8 cellular contexts compared by ENCODE assay signal in genomic region chr4:176320976-176321361, GRCh38. TPM values are rescaled to one million over a fixed set of nuclear protein-coding genes. Genes with fewer than 3 reads are reported as not detected.
DNase-seq lines count a peak whose midpoint lies in the region; TF ChIP-seq lines count a peak whose summit lies in the region.

No MANE protein-coding gene starts in this region.

- H3K4me1 Mint-ChIP-seq in activated T-cell treated with anti-CD3 and anti-CD28 coated beads, Interleukin-2, amount 50 U/mL, for 24 hours (ENCODE audit: low read depth), result peaks cover 47% of the 10 kb centered on the region
- H3K4me1 Mint-ChIP-seq in activated T-helper 1 cell treated with anti-CD3 and anti-CD28 coated beads, Interleukin-12 subunit alpha, Interleukin-12 subunit beta, Interleukin-2, Interleukin-4 antibody, amounts not matched to agents 30 ng/mL and 10 ng/mL and 1 ng/mL, durations not matched to agents 14 hours and 24 hours and 36 hours (ENCODE audit: low read depth), result peaks cover 60% of the 10 kb centered on the region

- no peaks in the 10 kb centered on the region for H3K9me3 Mint-ChIP-seq in activated T-cell treated with anti-CD3 and anti-CD28 coated beads, Interleukin-2, amount 50 U/mL, for 24 hours
- H3K9me3 Mint-ChIP-seq in activated T-helper 1 cell treated with anti-CD3 and anti-CD28 coated beads, Interleukin-12 subunit alpha, Interleukin-12 subunit beta, Interleukin-2, Interleukin-4 antibody, amounts not matched to agents 30 ng/mL and 10 ng/mL and 1 ng/mL, durations not matched to agents 14 hours and 24 hours and 36 hours, result no peaks in the 10 kb centered on the region

- H3K27ac ChIP-seq in iPS-18a (ENCODE audit: low read length), result no peak overlapping the region
- peak overlapping the region; percentile 87 for H3K27ac ChIP-seq in substantia nigra (ENCODE audit: low read depth, low read length, poor library complexity, severe bottlenecking)

- peak overlapping the region; percentile 73 for H3K9ac ChIP-seq in iPS-18a (ENCODE audit: low read length)

- intact Hi-C loops in activated T-helper 1 cell treated with anti-CD3 and anti-CD28 coated beads, Interleukin-12 subunit alpha, Interleukin-12 subunit beta, Interleukin-2, Interleukin-4 antibody, amounts not matched to agents 30 ng/mL and 10 ng/mL and 1 ng/mL, durations not matched to agents 14 hours and 24 hours and 36 hours (cut with micrococcal nuclease), result loop anchor here (5.0 kb wide), 2 partner anchors 581 to 1964 kb away; no protein-coding TSS in a partner anchor

- no peaks in the 10 kb centered on the region for H3K27me3 Mint-ChIP-seq in activated T-cell treated with anti-CD3 and anti-CD28 coated beads, Interleukin-2, amount 50 U/mL, for 24 hours
- no peaks in the 10 kb centered on the region for H3K27me3 Mint-ChIP-seq in activated T-helper 1 cell treated with anti-CD3 and anti-CD28 coated beads, Interleukin-12 subunit alpha, Interleukin-12 subunit beta, Interleukin-2, Interleukin-4 antibody, amounts not matched to agents 30 ng/mL and 10 ng/mL and 1 ng/mL, durations not matched to agents 14 hours and 24 hours and 36 hours (ENCODE audit: insufficient read depth)

- peak overlapping the region; percentile 95 for H3K4me3 Mint-ChIP-seq in activated T-cell treated with anti-CD3 and anti-CD28 coated beads, Interleukin-2, amount 50 U/mL, for 24 hours
- peak overlapping the region; percentile 98 for H3K4me3 Mint-ChIP-seq in activated T-helper 1 cell treated with anti-CD3 and anti-CD28 coated beads, Interleukin-12 subunit alpha, Interleukin-12 subunit beta, Interleukin-2, Interleukin-4 antibody, amounts not matched to agents 30 ng/mL and 10 ng/mL and 1 ng/mL, durations not matched to agents 14 hours and 24 hours and 36 hours

- no peaks in the 10 kb centered on the region for H3K36me3 ChIP-seq in iPS-18a (ENCODE audit: control insufficient read depth, low read depth, low read length)

- H3K27me3 ChIP-seq in iPS-18a (ENCODE audit: control insufficient read depth, insufficient read depth, low read length), result no peaks in the 10 kb centered on the region

- H3K4me3 ChIP-seq in iPS-18a (ENCODE audit: low read length), result peak overlapping the region; percentile 69

- H3K4me1 ChIP-seq in iPS-18a (ENCODE audit: control insufficient read depth, low read depth, low read length), result peaks cover 14% of the 10 kb centered on the region

- no peak for TF ChIP-seq CTCF in GM13977 (IDR thresholded peaks at IDR 0.05; ENCODE audit: extremely low read depth, insufficient read depth, missing control alignments)

- H3K36me3 Mint-ChIP-seq in activated T-cell treated with anti-CD3 and anti-CD28 coated beads, Interleukin-2, amount 50 U/mL, for 24 hours (ENCODE audit: low read depth), result peaks cover 49% of the 10 kb centered on the region
- H3K36me3 Mint-ChIP-seq in activated T-helper 1 cell treated with anti-CD3 and anti-CD28 coated beads, Interleukin-12 subunit alpha, Interleukin-12 subunit beta, Interleukin-2, Interleukin-4 antibody, amounts not matched to agents 30 ng/mL and 10 ng/mL and 1 ng/mL, durations not matched to agents 14 hours and 24 hours and 36 hours (ENCODE audit: low read depth), result peaks cover 22% of the 10 kb centered on the region

- peak overlapping the region; percentile 96 for H3K27ac Mint-ChIP-seq in activated T-cell treated with anti-CD3 and anti-CD28 coated beads, Interleukin-2, amount 50 U/mL, for 24 hours
- H3K27ac Mint-ChIP-seq in activated T-helper 1 cell treated with anti-CD3 and anti-CD28 coated beads, Interleukin-12 subunit alpha, Interleukin-12 subunit beta, Interleukin-2, Interleukin-4 antibody, amounts not matched to agents 30 ng/mL and 10 ng/mL and 1 ng/mL, durations not matched to agents 14 hours and 24 hours and 36 hours, result peak overlapping the region; percentile 97

- H3K9me3 ChIP-seq in iPS-18a (ENCODE audit: control insufficient read depth, low read depth, low read length), result no peaks in the 10 kb centered on the region

- in situ Hi-C loops in GM13977 (cut with MboI; ENCODE audit: low pct_unique_long_range_greater_than_20kb, low sequenced_read_pairs, unreplicated experiment), result no loop called here

- DNase-seq in activated T-cell treated with anti-CD3 and anti-CD28 coated beads, Interleukin-2, amount 50 U/mL, for 24 hours, result no peak
- DNase-seq in activated T-cell treated with anti-CD3 and anti-CD28 coated beads, Interleukin-2, amount 50 U/mL, for 1 hour, result no peak
- DNase-seq in activated T-helper 1 cell treated with anti-CD3 and anti-CD28 coated beads, Interleukin-12 subunit alpha, Interleukin-12 subunit beta, Interleukin-2, Interleukin-4 antibody, amounts not matched to agents 30 ng/mL and 10 ng/mL and 1 ng/mL, durations not matched to agents 14 hours and 24 hours and 36 hours (ENCODE audit: low spot score), result no peak
- DNase-seq in substantia nigra (lab: John Stamatoyannopoulos, UW) (no peak), GM13977 (ENCODE audit: low spot score) (no peak), retina (no peak), NCI-H345 treated with DMSO at 0.1 percent for 48 hours (lab: John Stamatoyannopoulos, UW; ENCODE audit: unreplicated experiment) (no peak)

RNA-seq across cellular contexts. Expression of gene SPCS3, which starts 1.2 kb away (rescaled TPM):
- 197 and 203 TPM in 2 replicates for total RNA-seq in activated T-helper 1 cell treated with anti-CD3 and anti-CD28 coated beads, Interleukin-12 subunit alpha, Interleukin-12 subunit beta, Interleukin-2, Interleukin-4 antibody, amounts not matched to agents 30 ng/mL and 10 ng/mL and 1 ng/mL, durations not matched to agents 14 hours and 24 hours and 36 hours

RNA-seq across cellular contexts. Expression of gene ASB5, which starts 51.9 kb away (rescaled TPM):
- not detected in 2 replicates for total RNA-seq in activated T-helper 1 cell treated with anti-CD3 and anti-CD28 coated beads, Interleukin-12 subunit alpha, Interleukin-12 subunit beta, Interleukin-2, Interleukin-4 antibody, amounts not matched to agents 30 ng/mL and 10 ng/mL and 1 ng/mL, durations not matched to agents 14 hours and 24 hours and 36 hours
